In the genomic region with DNA sequence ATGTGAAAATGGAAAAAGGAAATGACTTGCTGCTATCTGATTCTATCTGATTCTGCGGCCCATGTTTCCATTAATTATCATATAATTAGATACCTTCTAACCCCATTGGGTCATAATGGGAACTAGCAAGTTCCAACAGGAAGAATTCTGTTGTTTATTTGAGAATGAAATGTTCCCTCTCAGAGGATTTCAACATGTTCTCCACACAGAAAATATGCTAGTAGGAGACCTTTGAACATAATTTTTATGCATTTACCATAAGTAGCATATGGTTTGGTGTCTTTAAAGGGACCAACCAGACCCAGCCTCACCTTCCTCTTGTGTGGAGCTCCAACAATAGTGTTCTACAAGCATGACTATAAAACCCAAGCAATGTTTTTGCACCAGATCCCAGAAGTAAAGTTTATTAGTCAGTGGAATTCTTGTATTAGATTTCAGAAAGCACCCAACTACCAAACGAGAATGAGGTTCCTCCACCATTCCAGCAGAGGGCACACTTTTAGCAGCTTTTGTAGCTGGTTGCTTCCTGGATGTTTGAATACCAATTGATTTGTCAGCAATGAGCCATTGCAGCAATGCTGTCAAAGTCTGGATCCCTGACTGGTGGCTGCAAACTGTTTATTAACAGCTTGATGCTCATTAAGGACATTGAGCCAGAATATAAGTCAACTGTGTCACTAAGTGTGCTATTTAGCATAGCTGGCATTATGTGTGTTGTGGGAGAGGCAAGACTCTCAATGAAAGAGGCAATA, we compare ENCODE assay signal across 8 cellular contexts.
DNase-seq lines count a peak whose midpoint lies in the region; ATAC-seq and TF ChIP-seq lines count a peak whose summit lies in the region.

No MANE protein-coding gene starts in this region.

- H3K36me3 ChIP-seq in CD4-positive, CD25-positive, alpha-beta regulatory T cell (ENCODE audit: control insufficient read depth, insufficient read depth, low read length) = no peaks in the 10 kb centered on the region
- H3K36me3 ChIP-seq in gastrocnemius medialis = no peaks in the 10 kb centered on the region

- no peak overlapping the region for H3K4me3 Mint-ChIP-seq in CD4-positive, CD25-positive, alpha-beta regulatory T cell

- in situ Hi-C loops in gastrocnemius medialis (cut with MboI; ENCODE audit: low sequenced_read_pairs in 4 of 4) = no loop called here

- H3K4me1 ChIP-seq in CD4-positive, CD25-positive, alpha-beta regulatory T cell (ENCODE audit: control insufficient read depth, insufficient read depth, low read length, poor library complexity, severe bottlenecking) = no peaks in the 10 kb centered on the region
- H3K4me1 ChIP-seq in gastrocnemius medialis (no peaks in the 10 kb centered on the region), right cardiac atrium (ENCODE audit: control insufficient read depth, insufficient read depth, low read length) (no peaks in the 10 kb centered on the region)

- no peak overlapping the region for H3K27ac ChIP-seq in CD4-positive, CD25-positive, alpha-beta regulatory T cell (ENCODE audit: insufficient read depth, low read length, poor library complexity, severe bottlenecking)
- no peak overlapping the region for H3K27ac ChIP-seq in gastrocnemius medialis
- H3K27ac ChIP-seq in right cardiac atrium (ENCODE audit: low read length) = no peak overlapping the region

- peak; percentile 68 for TF ChIP-seq CTCF in WI38 (IDR thresholded peaks at IDR 0.05; ENCODE audit: low read depth, low read length)
- peak; percentile 89 for TF ChIP-seq CTCF in fibroblast of the aortic adventitia (IDR thresholded peaks at IDR 0.05; ENCODE audit: insufficient read depth, low read length)
- peak in 3 of 5 experiments; percentile 13 to 31 (median 13) for TF ChIP-seq CTCF in gastrocnemius medialis (IDR thresholded peaks at IDR 0.05 in 4 of 5, conservative IDR thresholded peaks at IDR 0.05 in 1 of 5)

- H3K36me3 Mint-ChIP-seq in CD4-positive, CD25-positive, alpha-beta regulatory T cell = no peaks in the 10 kb centered on the region

- H3K27ac Mint-ChIP-seq in CD4-positive, CD25-positive, alpha-beta regulatory T cell = no peak overlapping the region

- H3K4me3 ChIP-seq in CD4-positive, CD25-positive, alpha-beta regulatory T cell (ENCODE audit: low read depth, low read length) = no peak overlapping the region
- H3K4me3 ChIP-seq in WI38 (ENCODE audit: low read depth, low read length) = no peak overlapping the region
- H3K4me3 ChIP-seq in fibroblast of the aortic adventitia (ENCODE audit: low read depth, low read length) = no peak overlapping the region
- no peak overlapping the region for H3K4me3 ChIP-seq in gastrocnemius medialis
- no peak overlapping the region for H3K4me3 ChIP-seq in right cardiac atrium (ENCODE audit: low read length)

- peaks cover 0 to 8% (median 0%) of the 10 kb centered on the region in 7 donors for H3K9me3 Mint-ChIP-seq in CD4-positive, CD25-positive, alpha-beta regulatory T cell

- H3K27me3 ChIP-seq in CD4-positive, CD25-positive, alpha-beta regulatory T cell (ENCODE audit: control insufficient read depth, insufficient read depth, low read length) = no peaks in the 10 kb centered on the region
- no peaks in the 10 kb centered on the region for H3K27me3 ChIP-seq in gastrocnemius medialis
- H3K27me3 ChIP-seq in right cardiac atrium (ENCODE audit: control insufficient read depth, insufficient read depth) = no peaks in the 10 kb centered on the region

- TF ChIP-seq POLR2A in gastrocnemius medialis (IDR thresholded peaks at IDR 0.05) = no peak

- peak in 2 of 3 donors; percentile 13 to 55 for DNase-seq in CD4-positive, CD25-positive, alpha-beta regulatory T cell
- DNase-seq in NCI-H1417 treated with DMSO at 0.1 percent for 48 hours (lab: John Stamatoyannopoulos, UW) = peak; percentile 19
- peak; percentile 83 for DNase-seq in fibroblast of the aortic adventitia (ENCODE audit: low read depth)
- no peak for DNase-seq in gastrocnemius medialis
- DNase-seq in right cardiac atrium = no peak

- no peaks in the 10 kb centered on the region for H3K27me3 Mint-ChIP-seq in CD4-positive, CD25-positive, alpha-beta regulatory T cell

- no peaks in the 10 kb centered on the region for H3K4me1 Mint-ChIP-seq in CD4-positive, CD25-positive, alpha-beta regulatory T cell

- H3K9me3 ChIP-seq in CD4-positive, CD25-positive, alpha-beta regulatory T cell (ENCODE audit: control insufficient read depth in 2 of 2, low read length in 2 of 2) = no peaks in the 10 kb centered on the region
- no peaks in the 10 kb centered on the region for H3K9me3 ChIP-seq in gastrocnemius medialis
- H3K9me3 ChIP-seq in right cardiac atrium (ENCODE audit: control insufficient read depth, low read length) = no peaks in the 10 kb centered on the region

- WGBS in right cardiac atrium = 38% methylated on average over 2 of the region's 2 CpGs

- ATAC-seq in CD4-positive, CD25-positive, alpha-beta regulatory T cell (ENCODE audit: low read depth in 2 of 2) = no peak
- peak; percentile 91 for ATAC-seq in GM18511 (IDR thresholded peaks at IDR 0.05; ENCODE audit: unreplicated experiment)
- ATAC-seq in HG02870 (IDR thresholded peaks at IDR 0.05; ENCODE audit: unreplicated experiment) = peak; percentile 91
- no peak for ATAC-seq in gastrocnemius medialis
- ATAC-seq in right cardiac atrium = no peak

- intact Hi-C loops in gastrocnemius medialis (cut with DNase I; ENCODE audit: low total_unique reads) = no loop called here
- intact Hi-C loops in right cardiac atrium (cut with DNase I) = no loop called here

Comparison
In these comparisons a context has a peak if more than half of its experiments do, and no peak if none do; other contexts are left out.
1. ATAC-seq: peak in GM18511 (single experiment) and HG02870 (single experiment); none in CD4-positive, CD25-positive, alpha-beta regulatory T cell (0 of 2), gastrocnemius medialis (0 of 2) and right cardiac atrium (0 of 2).
2. DNase-seq: peak in CD4-positive, CD25-positive, alpha-beta regulatory T cell (2 of 3), NCI-H1417 treated with DMSO at 0.1 percent for 48 hours (single experiment) and fibroblast of the aortic adventitia (single experiment); none in gastrocnemius medialis (0 of 2) and right cardiac atrium (0 of 3).
3. CTCF ChIP-seq: peak in every context shown above with its lines; median percentile 89 in fibroblast of the aortic adventitia; 68 in WI38; 13 in gastrocnemius medialis.